1 cellular context compared by ENCODE assay signal in genomic region chr1:145824499-145824842, GRCh38.
TF ChIP-seq lines count a peak whose summit lies in the region.

No MANE protein-coding gene starts in this region.

TF ChIP-seq in endothelial cell of umbilical vein, 7 proteins besides CTCF, POLR2A, EP300 and RAD21:
- TF ChIP-seq MAX (IDR thresholded peaks at IDR 0.05; ENCODE audit: insufficient read depth, insufficient read length) = no peak
- TF ChIP-seq FOS (IDR thresholded peaks at IDR 0.05; ENCODE audit: borderline replicate concordance, insufficient read depth, low read length) = no peak
- TF ChIP-seq JUN (IDR thresholded peaks at IDR 0.05; ENCODE audit: borderline replicate concordance, insufficient read depth, insufficient read length, low read depth) = no peak
- TF ChIP-seq MYC (IDR thresholded peaks at IDR 0.05; ENCODE audit: low read depth, low read length) = no peak
- TF ChIP-seq POLR2AphosphoS5 (IDR thresholded peaks at IDR 0.05; ENCODE audit: insufficient read depth, low read depth, low read length) = no peak
- TF ChIP-seq EZH2 (IDR thresholded peaks at IDR 0.05; ENCODE audit: borderline replicate concordance, low read depth, low read length, severe bottlenecking) = no peak
- no peak for TF ChIP-seq GATA2 (IDR thresholded peaks at IDR 0.05; ENCODE audit: insufficient read depth, insufficient read length, low read depth, low read length)
